ENCODE assay signal across 8 cellular contexts in the genomic region with DNA sequence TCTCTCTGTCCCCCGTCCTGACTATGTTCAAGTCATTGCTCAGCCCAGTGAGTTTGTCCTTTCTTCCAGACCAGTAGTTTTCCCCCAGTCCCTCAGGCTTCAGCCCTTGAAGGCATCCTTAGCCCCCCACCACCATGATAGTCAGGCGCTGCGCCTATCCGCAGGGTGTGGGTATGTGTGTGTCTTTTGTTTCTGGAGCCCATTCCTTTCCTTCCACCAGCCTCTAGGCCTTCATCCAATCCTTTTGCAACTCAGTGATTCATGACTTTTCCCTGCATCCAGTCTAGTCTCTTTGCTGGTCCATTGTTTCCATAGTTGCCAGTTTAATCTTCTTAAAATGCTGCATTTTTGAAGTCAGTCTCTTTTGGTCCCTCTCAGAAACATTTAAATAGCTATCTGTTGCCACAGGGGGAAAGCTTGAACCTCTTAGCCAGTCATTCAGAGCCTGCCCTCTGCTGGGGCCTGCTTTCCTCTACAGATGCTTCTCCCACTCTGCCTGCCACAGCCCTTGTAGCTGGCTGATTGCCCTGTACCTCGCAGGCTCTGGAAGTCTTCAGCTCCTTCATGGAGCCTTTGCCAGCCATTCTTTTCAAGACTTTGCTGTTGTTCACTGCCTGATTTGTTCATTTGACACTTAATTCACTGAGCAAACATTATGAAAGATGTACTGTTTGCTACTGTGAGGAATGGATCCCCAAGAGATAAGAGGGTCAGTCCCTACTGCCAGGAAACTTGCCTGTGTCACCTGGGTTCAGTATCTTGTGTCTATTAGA. TPM values are rescaled to one million over a fixed set of nuclear protein-coding genes. Genes with fewer than 3 reads are reported as not detected.
A peak's percentile ranks its signal among the peaks of the same experiment; 100 is the strongest.
DNase-seq lines count a peak whose midpoint lies in the region; ATAC-seq and TF ChIP-seq lines count a peak whose summit lies in the region.

No MANE protein-coding gene starts in this region.

- intact Hi-C loops in dendritic cell treated with granulocyte-macrophage colony-stimulating factor and Interleukin-4, amounts not matched to agents 40 ng/mL and 50 ng/mL, for 4 days (cut with micrococcal nuclease), result loop anchor here (5.0 kb wide), 1 partner anchor 457 kb away; no protein-coding TSS in a partner anchor
- intact Hi-C loops in right lobe of liver (cut with DNase I), result loop anchor here (10.0 kb wide), 3 partner anchors 144 to 594 kb away; partner anchors contain the start of gene CNEP1R1 (in 1 of the 2)

- TF ChIP-seq POLR2A in right lobe of liver (IDR thresholded peaks at IDR 0.05), result no peak

- DNase-seq in AG08396 (ENCODE audit: low spot score) (peak; percentile 76), NCI-H345 (lab: John Stamatoyannopoulos, UW) (peak; percentile 44), right lobe of liver (peak; percentile 68 to 77 (median 76))
- peak; percentile 81 for DNase-seq in activated CD4-positive, alpha-beta T cell treated with anti-CD3 and anti-CD28 coated beads, Interleukin-2, amount 10 ng/mL, durations not matched to agents 7 days and 5 days
- DNase-seq in stimulated activated CD4-positive, alpha-beta T cell treated with anti-CD3 and anti-CD28 coated beads, TNF-alpha, amount 100 ng/mL, for 1 hour (ENCODE audit: low read depth in 3 of 3, low spot score in 1 of 3), result peak; percentile 15 to 35 (median 22)

- peaks cover 38% of the 10 kb centered on the region for H3K4me1 Mint-ChIP-seq in activated CD4-positive, alpha-beta T cell treated with anti-CD3 and anti-CD28 coated beads, Interleukin-2, amount 10 ng/mL, durations not matched to agents 7 days and 5 days
- peaks cover 35% of the 10 kb centered on the region for H3K4me1 Mint-ChIP-seq in dendritic cell treated with granulocyte-macrophage colony-stimulating factor and Interleukin-4, amounts not matched to agents 40 ng/mL and 50 ng/mL, for 4 days (ENCODE audit: low read depth)

- 66% methylated on average over 4 of the region's 5 CpGs for WGBS in right lobe of liver (ENCODE audit: insufficient coverage, low coverage, low lambda C conversion rate, missing lambda C conversion rate)

- peak; percentile 68 for ATAC-seq in GM18520 (IDR thresholded peaks at IDR 0.05; ENCODE audit: unreplicated experiment)
- ATAC-seq in HG03095 (IDR thresholded peaks at IDR 0.05; ENCODE audit: unreplicated experiment), result peak; percentile 84
- ATAC-seq in right lobe of liver, result peak; percentile 92 to 97 (median 92)

- H3K27me3 ChIP-seq in right lobe of liver, result no peaks in the 10 kb centered on the region

- no peak overlapping the region for H3K4me3 Mint-ChIP-seq in activated CD4-positive, alpha-beta T cell treated with anti-CD3 and anti-CD28 coated beads, Interleukin-2, amount 10 ng/mL, durations not matched to agents 7 days and 5 days
- no peak overlapping the region for H3K4me3 Mint-ChIP-seq in dendritic cell treated with granulocyte-macrophage colony-stimulating factor and Interleukin-4, amounts not matched to agents 40 ng/mL and 50 ng/mL, for 4 days

- H3K27me3 Mint-ChIP-seq in activated CD4-positive, alpha-beta T cell treated with anti-CD3 and anti-CD28 coated beads, Interleukin-2, amount 10 ng/mL, durations not matched to agents 7 days and 5 days, result no peaks in the 10 kb centered on the region
- H3K27me3 Mint-ChIP-seq in dendritic cell treated with granulocyte-macrophage colony-stimulating factor and Interleukin-4, amounts not matched to agents 40 ng/mL and 50 ng/mL, for 4 days, result no peaks in the 10 kb centered on the region

- peak overlapping the region; percentile 62 for H3K27ac Mint-ChIP-seq in activated CD4-positive, alpha-beta T cell treated with anti-CD3 and anti-CD28 coated beads, Interleukin-2, amount 10 ng/mL, durations not matched to agents 7 days and 5 days
- peak overlapping the region; percentile 71 for H3K27ac Mint-ChIP-seq in dendritic cell treated with granulocyte-macrophage colony-stimulating factor and Interleukin-4, amounts not matched to agents 40 ng/mL and 50 ng/mL, for 4 days

- H3K9me3 ChIP-seq in right lobe of liver, result no peaks in the 10 kb centered on the region

- no peaks in the 10 kb centered on the region for H3K9me3 Mint-ChIP-seq in activated CD4-positive, alpha-beta T cell treated with anti-CD3 and anti-CD28 coated beads, Interleukin-2, amount 10 ng/mL, durations not matched to agents 7 days and 5 days
- no peaks in the 10 kb centered on the region for H3K9me3 Mint-ChIP-seq in dendritic cell treated with granulocyte-macrophage colony-stimulating factor and Interleukin-4, amounts not matched to agents 40 ng/mL and 50 ng/mL, for 4 days

- H3K36me3 ChIP-seq in right lobe of liver, result peaks cover 0 to 40% (median 6%) of the 10 kb centered on the region in 4 donors

- no peak overlapping the region for H3K4me3 ChIP-seq in right lobe of liver

- POLR2A ChIA-PET in activated CD4-positive, alpha-beta T cell treated with anti-CD3 and anti-CD28 coated beads, Interleukin-2, amount 10 ng/mL, durations not matched to agents 7 days and 5 days (lab: Charles Lee), result interaction anchor here (0.5 to 1.3 kb wide), 5 partner anchors 43 to 185 kb away, joined by 3 to 7 read pairs (median 3); partner anchors contain the start of gene CNEP1R1

- CTCF ChIA-PET in activated CD4-positive, alpha-beta T cell treated with anti-CD3 and anti-CD28 coated beads, Interleukin-2, amount 10 ng/mL, durations not matched to agents 7 days and 5 days (lab: Charles Lee), result interaction anchor here (0.6 to 3.8 kb wide), 39 partner anchors 9 to 596 kb away, joined by 3 to 41 read pairs (median 4); partner anchors contain the start of genes CNEP1R1 and HEATR3

- H3K27ac ChIP-seq in right lobe of liver, result peak overlapping the region in 1 of 3 donors; percentile 45

- TF ChIP-seq CTCF in right lobe of liver (IDR thresholded peaks at IDR 0.05), result peak; percentile 62 to 74 (median 69)

- peaks cover 25% of the 10 kb centered on the region for H3K36me3 Mint-ChIP-seq in activated CD4-positive, alpha-beta T cell treated with anti-CD3 and anti-CD28 coated beads, Interleukin-2, amount 10 ng/mL, durations not matched to agents 7 days and 5 days (ENCODE audit: low read depth)
- peaks cover 38% of the 10 kb centered on the region for H3K36me3 Mint-ChIP-seq in dendritic cell treated with granulocyte-macrophage colony-stimulating factor and Interleukin-4, amounts not matched to agents 40 ng/mL and 50 ng/mL, for 4 days (ENCODE audit: low read depth)

- peaks cover 0 to 34% (median 10%) of the 10 kb centered on the region in 4 donors for H3K4me1 ChIP-seq in right lobe of liver

RNA-seq across cellular contexts. Expression of gene ADCY7, which starts 55.9 kb away (rescaled TPM):
- 100 to 1,000 TPM; 197 to 255 TPM for total RNA-seq in activated CD4-positive, alpha-beta T cell treated with anti-CD3 and anti-CD28 coated beads, Interleukin-2, amount 10 ng/mL, durations not matched to agents 7 days and 5 days
- total RNA-seq in right lobe of liver, result 10 to 100 TPM in 1 of 6 experiments, 1 to 10 TPM in 5; 2.5 to 10.2 (median 6.5) TPM

RNA-seq across cellular contexts. Expression of gene TENT4B, which starts 57.3 kb away (rescaled TPM):
- total RNA-seq in activated CD4-positive, alpha-beta T cell treated with anti-CD3 and anti-CD28 coated beads, Interleukin-2, amount 10 ng/mL, durations not matched to agents 7 days and 5 days, result 10 to 100 TPM; 20.4 to 21.4 TPM
- total RNA-seq in right lobe of liver, result 10 to 100 TPM in 1 of 6 experiments, 1 to 10 TPM in 5; 7.2 to 13.2 (median 9.3) TPM

Comparison
In these comparisons a context has a peak if more than half of its experiments do, and no peak if none do; other contexts are left out.
1. DNase-seq: peak in every context shown above with its lines; median percentile 81 in activated CD4-positive, alpha-beta T cell treated with anti-CD3 and anti-CD28 coated beads, Interleukin-2, amount 10 ng/mL, durations not matched to agents 7 days and 5 days; 76 in AG08396; 76 in right lobe of liver; 44 in NCI-H345; 22 in stimulated activated CD4-positive, alpha-beta T cell treated with anti-CD3 and anti-CD28 coated beads, TNF-alpha, amount 100 ng/mL, for 1 hour.
2. RNA of gene ADCY7, which starts 55.9 kb away (total RNA-seq): 197 to 255 TPM in activated CD4-positive, alpha-beta T cell treated with anti-CD3 and anti-CD28 coated beads, Interleukin-2, amount 10 ng/mL, durations not matched to agents 7 days and 5 days; 2.5 to 10.2 TPM in right lobe of liver; every median in the first group is over 10 times any median in the second.
3. Peak in every context shown above with its lines, with median percentiles within 50 percentile points of each other: ATAC-seq.